Comparison of ENCODE assay signal across 9 cellular contexts in genomic region chr6:131368077-131368911, GRCh38.
DNase-seq lines count a peak whose midpoint lies in the region; ATAC-seq and TF ChIP-seq lines count a peak whose summit lies in the region.
"Had no signal": no experiment of that assay in that cellular context is flagged by ENCODE, and none has a peak within 500 bp of the region (broad histone marks: within the 10 kb centered on the region; RNA-seq: fewer than 3 reads in every experiment).

No MANE protein-coding gene starts in this region.

- in situ Hi-C loops in T47D (cut with HindIII; ENCODE audit: low pct_unique_long_range_greater_than_20kb, low sequenced_read_pairs) (no loop called here), mammary epithelial cell (cut with MboI; ENCODE audit: low sequenced_read_pairs in 2 of 2) (no loop called here)

- H4K20me1 ChIP-seq in mammary epithelial cell (ENCODE audit: insufficient read depth, low read length) = no peaks in the 10 kb centered on the region

- H2AFZ ChIP-seq in mammary epithelial cell (ENCODE audit: low read depth, low read length) = no peak overlapping the region

- H3K79me2 ChIP-seq in mammary epithelial cell (ENCODE audit: insufficient read depth, low read length) = no peaks in the 10 kb centered on the region

- no peaks in the 10 kb centered on the region for H3K36me3 ChIP-seq in mammary epithelial cell (ENCODE audit: insufficient read depth, low read length)
- no peaks in the 10 kb centered on the region for H3K36me3 ChIP-seq in BE2C

- CTCF ChIA-PET in mammary epithelial cell (lab: Charles Lee; ENCODE audit: low non-redundant PET) = no interaction called here

- H3K27me3 ChIP-seq in mammary epithelial cell (ENCODE audit: insufficient read depth, low read length) (peaks cover 5% of the 10 kb centered on the region), BE2C (no peaks in the 10 kb centered on the region)

- peak; percentile 73 for ATAC-seq in HG03097 (IDR thresholded peaks at IDR 0.05; ENCODE audit: low FRiP score, unreplicated experiment)

- no peak overlapping the region for H3K4me3 ChIP-seq in mammary epithelial cell (replicated peaks in 1 of 3; ENCODE audit: insufficient read depth in 1 of 3, low read depth in 2 of 3, low read length in 3 of 3)
- H3K4me3 ChIP-seq in BE2C (ENCODE audit: low read depth, low read length) = no peak overlapping the region

- H3K4me1 ChIP-seq in mammary epithelial cell (ENCODE audit: insufficient read depth, low read length) (no peaks in the 10 kb centered on the region), BE2C (no peaks in the 10 kb centered on the region)

- TF ChIP-seq CTCF in mammary epithelial cell (conservative IDR thresholded peaks at IDR 0.05 in 1 of 2, IDR thresholded peaks at IDR 0.05 in 1 of 2; ENCODE audit: extremely low read depth in 1 of 2, insufficient read depth in 1 of 2, low read depth in 1 of 2, low read length in 2 of 2) = no peak
- TF ChIP-seq CTCF in BE2C (IDR thresholded peaks at IDR 0.05; ENCODE audit: low read depth, low read length) = no peak

- 22% methylated on average over 6 of the region's 8 CpGs for WGBS in mammary epithelial cell (ENCODE audit: low coverage, missing lambda C conversion rate)

- no TSS peak for BruUV-seq in mammary epithelial cell (replicated peaks; lab: Mats Ljungman, UMichigan)

- no peak overlapping the region for H3K4me2 ChIP-seq in mammary epithelial cell (ENCODE audit: insufficient read depth, low read depth, low read length)

- DNase-seq in T47D (ENCODE audit: low read depth in 1 of 2, low spot score in 1 of 2) (peak; percentile 13 to 25), mammary epithelial cell (no peak), OCI-M1 (lab: John Stamatoyannopoulos, UW) (peak; percentile 17), hypothalamus (lab: John Stamatoyannopoulos, UW) (peak in 31 of 51 donors; percentile 1 to 69 (median 35)), HK-2 (ENCODE audit: unreplicated experiment) (no peak), SW480 (ENCODE audit: low spot score) (no peak), BE2C (no peak)
- DNase-seq: activated T-cell treated with anti-CD3 and anti-CD28 coated beads, Interleukin-2, amount 50 U/mL, for 4 hours had no signal

- no peak overlapping the region for H3K9ac ChIP-seq in mammary epithelial cell (ENCODE audit: insufficient read depth, low read length)

- intact Hi-C loops in mammary epithelial cell (cut with micrococcal nuclease) = no loop called here

- H3K27ac ChIP-seq in mammary epithelial cell (ENCODE audit: insufficient read depth, low read depth, low read length) = no peak overlapping the region

- dilution Hi-C loops in mammary epithelial cell (cut with HindIII; ENCODE audit: low sequenced_read_pairs) = no loop called here

- H3K9me3 ChIP-seq in mammary epithelial cell (replicated peaks; ENCODE audit: insufficient read depth, low read length) = no peaks in the 10 kb centered on the region
- no peaks in the 10 kb centered on the region for H3K9me3 ChIP-seq in BE2C

Comparison
In these comparisons a context has a peak if more than half of its experiments do, and no peak if none do; other contexts are left out.
1. DNase-seq: peak in T47D (2 of 2), OCI-M1 (single experiment) and hypothalamus (31 of 51); none in mammary epithelial cell (single experiment), HK-2 (single experiment), SW480 (single experiment) and BE2C (single experiment).